16 cellular contexts compared by ENCODE assay signal in genomic region chr15:70068783-70069565, GRCh38.
DNase-seq lines count a peak whose midpoint lies in the region.
"Had no signal": no experiment of that assay in that cellular context is flagged by ENCODE, and none has a peak within 500 bp of the region (broad histone marks: within the 10 kb centered on the region; RNA-seq: fewer than 3 reads in every experiment).

No MANE protein-coding gene starts in this region.

- peak; percentile 29 for DNase-seq in DMS53 (lab: John Stamatoyannopoulos, UW)
- no peak for DNase-seq in DMS53 treated with DMSO at 0.1 percent for 48 hours (lab: John Stamatoyannopoulos, UW; ENCODE audit: unreplicated experiment)
- DNase-seq in COLO668 (lab: John Stamatoyannopoulos, UW; ENCODE audit: unreplicated experiment), result peak; percentile 26
- peak; percentile 57 for DNase-seq in globus pallidus (ENCODE audit: low spot score)
- DNase-seq in pons (ENCODE audit: low spot score), result peak; percentile 29
- no peak for DNase-seq in NK-92 (lab: John Stamatoyannopoulos, UW; ENCODE audit: unreplicated experiment)
- no peak for DNase-seq in cerebellar nuclear complex (lab: John Stamatoyannopoulos, UW)
- no peak for DNase-seq in central memory CD4-positive, alpha-beta T cell
- DNase-seq: CD8-positive, alpha-beta T cell; DND-41; GOT3; KG1; NCI-H1417 treated with DMSO at 0.1 percent for 48 hours; NCI-H1930; NCI-H446; NCI-H69 had no signal

Comparison
In these comparisons a context has a peak if more than half of its experiments do, and no peak if none do; other contexts are left out.
1. DNase-seq: peak in DMS53 (single experiment), COLO668 (single experiment), globus pallidus (single experiment) and pons (single experiment); none in DMS53 treated with DMSO at 0.1 percent for 48 hours (single experiment), NK-92 (single experiment), cerebellar nuclear complex (0 of 2) and central memory CD4-positive, alpha-beta T cell (single experiment).